In the genomic region with DNA sequence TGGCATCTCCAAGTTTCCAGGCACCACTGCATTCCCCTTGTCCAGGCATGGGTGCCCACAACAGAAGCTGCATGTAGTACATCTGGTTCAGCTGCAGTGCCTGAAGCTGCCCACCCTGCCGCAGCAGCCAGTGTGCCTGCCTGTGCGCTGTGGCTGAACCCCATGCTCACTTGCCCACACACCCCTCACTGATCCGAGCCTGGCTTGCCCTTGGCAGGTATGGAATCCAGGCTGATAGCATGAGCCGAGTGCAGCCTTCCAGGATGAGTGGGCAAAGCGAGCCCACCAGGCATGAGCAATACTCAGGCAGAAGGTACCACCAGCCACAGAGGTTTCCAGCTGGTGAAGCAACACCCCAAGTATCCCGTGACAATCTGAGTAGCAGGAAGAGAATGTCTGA, we compare ENCODE assay signal across 30 cellular contexts.
"Had no signal": no experiment of that assay in that cellular context is flagged by ENCODE, and none has a peak within 500 bp of the region (broad histone marks: within the 10 kb centered on the region; RNA-seq: fewer than 3 reads in every experiment).

No MANE protein-coding gene starts in this region.

- H3K36me3 ChIP-seq: ascending aorta, breast epithelium, cardiac muscle cell, colonic mucosa, esophagus squamous epithelium, gastroesophageal sphincter had no signal

- DNase-seq: activated CD4-positive, alpha-beta memory T cell treated with anti-CD3 and anti-CD28 coated beads for 36 hours; activated CD4-positive, alpha-beta T cell treated with anti-CD3 and anti-CD28 coated beads for 36 hours; activated CD4-positive, alpha-beta T cell treated with anti-CD3 and anti-CD28 coated beads, Interleukin-2, amount 10 ng/mL, durations not matched to agents 24 days and 14 days; activated CD4-positive, CD25-positive, alpha-beta regulatory T cell; activated CD4-positive, CD25-positive, alpha-beta regulatory T cell treated with anti-CD3 and anti-CD28 coated beads, Interleukin-2, amount 50 U/mL, for 72 hours; activated CD8-positive, alpha-beta memory T cell treated with anti-CD3 and anti-CD28 coated beads, Interleukin-2, amount 10 ng/mL, durations not matched to agents 7 days and 5 days; activated CD8-positive, alpha-beta memory T cell treated with anti-CD3 and anti-CD28 coated beads, Interleukin-2, amount 50 U/mL, for 4 hours; activated CD8-positive, alpha-beta T cell treated with anti-CD3 and anti-CD28 coated beads, Interleukin-2, amount 10 ng/mL, durations not matched to agents 7 days and 5 days; activated gamma-delta T cell; activated naive CD4-positive, alpha-beta T cell; activated naive CD4-positive, alpha-beta T cell treated with anti-CD3 and anti-CD28 coated beads, Interleukin-2, amount 10 ng/mL, durations not matched to agents 7 days and 5 days; activated naive CD8-positive, alpha-beta T cell treated with anti-CD3 and anti-CD28 coated beads, Interleukin-2, amount 10 ng/mL, durations not matched to agents 7 days and 5 days; activated T-cell treated with anti-CD3 and anti-CD28 coated beads, Interleukin-2, amount 50 U/mL, for 24 hours; activated T-cell treated with anti-CD3 and anti-CD28 coated beads, Interleukin-2, amount 50 U/mL, for 72 hours; central memory CD4-positive, alpha-beta T cell; cerebellar nuclear complex; colonic mucosa; effector CD8-positive, alpha-beta T cell; esophagus squamous epithelium; foreskin melanocyte; T-helper 1 cell; T-helper 17 cell; T1000 had no signal

- H3K4me1 ChIP-seq: ascending aorta, breast epithelium, colonic mucosa, esophagus squamous epithelium, gastroesophageal sphincter had no signal

- H3K4me3 ChIP-seq: ascending aorta, breast epithelium, cardiac muscle cell, colonic mucosa, esophagus squamous epithelium, gastroesophageal sphincter had no signal

- FAIRE-seq: endometrium, endothelial cell of umbilical vein had no signal

- H3K27ac ChIP-seq: ascending aorta, breast epithelium, cardiac muscle cell, colonic mucosa, epithelial cell of prostate, esophagus squamous epithelium, gastroesophageal sphincter had no signal

- H3K9me3 ChIP-seq: ascending aorta, breast epithelium, colonic mucosa, esophagus squamous epithelium had no signal

- H3K27me3 ChIP-seq: ascending aorta, breast epithelium, cardiac muscle cell, colonic mucosa, esophagus squamous epithelium, gastroesophageal sphincter had no signal
